Comparison of ENCODE assay signal across 1 cellular context in genomic region chr3:177191108-177191779, GRCh38.
TF ChIP-seq lines count a peak whose summit lies in the region.

No MANE protein-coding gene starts in this region.

TF ChIP-seq in K562, 482 proteins besides CTCF, POLR2A, EP300 and RAD21 (continued from another document):
- TF ChIP-seq SMARCE1 (IDR thresholded peaks at IDR 0.05) (peak; percentile 66; the same call in 1 of the 2 replicates), ADNP (tag; IDR thresholded peaks at IDR 0.05) (peak; percentile 38; the same call in 1 of the 2 replicates), SPI1 (IDR thresholded peaks at IDR 0.05; ENCODE audit: borderline replicate concordance, low read depth, low read length) (peak; percentile 80), RFX1 (IDR thresholded peaks at IDR 0.05) (peak; percentile 43), NR1H2 (CRISPR knock-in tag; IDR thresholded peaks at IDR 0.05) (no peak), ZNF586 (CRISPR knock-in tag; conservative IDR thresholded peaks at IDR 0.05) (no peak), TOE1 (IDR thresholded peaks at IDR 0.05; ENCODE audit: borderline replicate concordance) (no peak), TOE1 (CRISPR knock-in tag; IDR thresholded peaks at IDR 0.05; ENCODE audit: borderline replicate concordance, low read depth) (no peak)
TF ChIP-seq in K562: peak in this region for 8.
